ENCODE assay signal across 11 cellular contexts in the genomic region with DNA sequence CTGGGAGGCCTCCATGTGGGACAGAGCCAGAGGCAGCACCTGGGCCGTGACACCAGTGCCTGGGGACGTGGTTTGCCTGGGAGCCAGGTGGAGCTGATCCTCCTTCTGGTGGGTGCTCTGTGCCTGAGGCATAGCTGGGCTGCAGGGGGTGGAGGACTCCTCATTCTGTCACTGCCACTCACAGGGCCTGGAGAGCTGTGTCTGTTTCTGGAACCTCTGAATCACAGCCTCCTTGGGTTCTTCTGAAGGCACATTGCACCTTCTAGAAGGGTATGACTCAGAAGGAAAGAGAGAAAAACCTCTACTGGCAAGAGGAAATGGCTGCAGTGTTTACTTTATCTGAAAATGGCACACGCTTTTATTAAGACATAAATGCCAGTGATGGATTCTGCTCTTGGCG.
A peak's percentile ranks its signal among the peaks of the same experiment; 100 is the strongest.
DNase-seq lines count a peak whose midpoint lies in the region; ATAC-seq and TF ChIP-seq lines count a peak whose summit lies in the region.
"Had no signal": no experiment of that assay in that cellular context is flagged by ENCODE, and none has a peak within 500 bp of the region (broad histone marks: within the 10 kb centered on the region; RNA-seq: fewer than 3 reads in every experiment).

No MANE protein-coding gene starts in this region.

- no peak overlapping the region for H3K4me3 ChIP-seq in CD8-positive, alpha-beta T cell (ENCODE audit: low read depth, low read length)
- no peak overlapping the region for H3K4me3 ChIP-seq in left ventricle myocardium inferior
- no peak overlapping the region for H3K4me3 ChIP-seq in ovary
- H3K4me3 ChIP-seq: right lobe of liver had no signal

- TF ChIP-seq POLR2A in ovary (IDR thresholded peaks at IDR 0.05) = no peak

- TF ChIP-seq CTCF in CD8-positive, alpha-beta T cell (IDR thresholded peaks at IDR 0.05) = no peak
- TF ChIP-seq CTCF in left ventricle myocardium inferior (IDR thresholded peaks at IDR 0.05; ENCODE audit: borderline replicate concordance) (no peak), ovary (IDR thresholded peaks at IDR 0.05) (no peak)

- WGBS in ovary, 3 donors = 54 to 60% (median 56%) methylated on average over 4 of the region's 4 CpGs

- peak overlapping the region; percentile 97 for H3K27ac Mint-ChIP-seq in CD8-positive, alpha-beta T cell
- H3K27ac Mint-ChIP-seq in activated CD4-positive, alpha-beta T cell treated with anti-CD3 and anti-CD28 coated beads, Interleukin-2, amount 10 ng/mL, durations not matched to agents 24 days and 14 days = peak overlapping the region; percentile 99
- H3K27ac Mint-ChIP-seq: B cell had no signal

- no peak overlapping the region for H3K27ac ChIP-seq in CD8-positive, alpha-beta T cell (ENCODE audit: low read depth, low read length)
- H3K27ac ChIP-seq in left ventricle myocardium inferior (replicated peaks) (no peak overlapping the region), ovary (no peak overlapping the region)
- H3K27ac ChIP-seq: right lobe of liver had no signal

- peaks cover 57% of the 10 kb centered on the region for H3K4me1 Mint-ChIP-seq in CD8-positive, alpha-beta T cell (ENCODE audit: low read depth)
- peaks cover 56% of the 10 kb centered on the region for H3K4me1 Mint-ChIP-seq in activated CD4-positive, alpha-beta T cell treated with anti-CD3 and anti-CD28 coated beads, Interleukin-2, amount 10 ng/mL, durations not matched to agents 24 days and 14 days

- H3K27me3 ChIP-seq in CD8-positive, alpha-beta T cell (ENCODE audit: insufficient read depth, low read length) = no peaks in the 10 kb centered on the region
- H3K27me3 ChIP-seq in left ventricle myocardium inferior (ENCODE audit: low read depth) (peaks cover 67% of the 10 kb centered on the region), ovary (no peaks in the 10 kb centered on the region)
- H3K27me3 ChIP-seq: right lobe of liver had no signal

- peaks cover 4% of the 10 kb centered on the region for H3K9me3 ChIP-seq in CD8-positive, alpha-beta T cell (ENCODE audit: low read length)
- peaks cover 7% of the 10 kb centered on the region for H3K9me3 ChIP-seq in left ventricle myocardium inferior (replicated peaks)
- no peaks in the 10 kb centered on the region for H3K9me3 ChIP-seq in ovary
- H3K9me3 ChIP-seq: right lobe of liver had no signal

- intact Hi-C loops in CD8-positive, alpha-beta T cell (cut with DNase I, micrococcal nuclease) = loop anchor here (5.0 to 10.0 kb wide), 8 partner anchors 160 to 1818 kb away; partner anchors contain the start of genes BCL11B (in 2 of the 2) and VRK1 (in 1 of the 2)
- intact Hi-C loops in activated CD4-positive, alpha-beta T cell treated with anti-CD3 and anti-CD28 coated beads, Interleukin-2, amount 10 ng/mL, durations not matched to agents 24 days and 14 days (cut with micrococcal nuclease) = loop anchor here (1.0 to 5.0 kb wide), 10 partner anchors 15 to 1955 kb away; partner anchors contain the start of gene BCL11B
- intact Hi-C loops in left ventricle myocardium inferior (cut with micrococcal nuclease) = no loop called here
- intact Hi-C loops in ovary (cut with DNase I) = no loop called here

- TF ChIP-seq EP300 in ovary (IDR thresholded peaks at IDR 0.05) = no peak

- CTCF ChIA-PET in CD8-positive, alpha-beta T cell (lab: Charles Lee) = interaction anchor here (1.4 kb wide), 2 partner anchors 11 to 21 kb away, joined by 4 to 5 read pairs; no protein-coding TSS in a partner anchor

- ATAC-seq in CD8-positive, alpha-beta T cell = peak; percentile 28

- H3K4me3 Mint-ChIP-seq in CD8-positive, alpha-beta T cell = peak overlapping the region; percentile 38
- H3K4me3 Mint-ChIP-seq in activated CD4-positive, alpha-beta T cell treated with anti-CD3 and anti-CD28 coated beads, Interleukin-2, amount 10 ng/mL, durations not matched to agents 24 days and 14 days = peak overlapping the region; percentile 67
- H3K4me3 Mint-ChIP-seq: B cell had no signal

- no peaks in the 10 kb centered on the region for H3K27me3 Mint-ChIP-seq in CD8-positive, alpha-beta T cell (ENCODE audit: low read depth)
- no peaks in the 10 kb centered on the region for H3K27me3 Mint-ChIP-seq in activated CD4-positive, alpha-beta T cell treated with anti-CD3 and anti-CD28 coated beads, Interleukin-2, amount 10 ng/mL, durations not matched to agents 24 days and 14 days
- H3K27me3 Mint-ChIP-seq: B cell had no signal

- POLR2A ChIA-PET in CD8-positive, alpha-beta T cell (lab: Charles Lee) = interaction anchor here (2.5 kb wide), 1 partner anchor 146 kb away, joined by 8 read pairs; no protein-coding TSS in a partner anchor

- peak in 6 of 7 experiments; percentile 43 to 69 (median 54) for DNase-seq in CD8-positive, alpha-beta T cell
- DNase-seq in activated CD4-positive, alpha-beta T cell treated with anti-CD3 and anti-CD28 coated beads, Interleukin-2, amount 10 ng/mL, durations not matched to agents 24 days and 14 days = peak; percentile 86
- peak; percentile 4 for DNase-seq in astrocyte of the hippocampus (ENCODE audit: low read depth, low spot score)
- DNase-seq in stimulated activated CD4-positive, alpha-beta T cell treated with anti-CD3 and anti-CD28 coated beads, Interleukin-1b, Interleukin-23, amount 100 ng/mL, for 48 hours = peak; percentile 85
- DNase-seq in left ventricle myocardium inferior = no peak
- no peak for DNase-seq in NCI-H1694 (lab: John Stamatoyannopoulos, UW)
- no peak for DNase-seq in DMS53 (lab: John Stamatoyannopoulos, UW)
- no peak for DNase-seq in ovary
- DNase-seq: MV-4-11, right lobe of liver had no signal

- peaks cover 17% of the 10 kb centered on the region for H3K36me3 Mint-ChIP-seq in CD8-positive, alpha-beta T cell
- peaks cover 31% of the 10 kb centered on the region for H3K36me3 Mint-ChIP-seq in activated CD4-positive, alpha-beta T cell treated with anti-CD3 and anti-CD28 coated beads, Interleukin-2, amount 10 ng/mL, durations not matched to agents 24 days and 14 days (ENCODE audit: low read depth)

- no peaks in the 10 kb centered on the region for H3K36me3 ChIP-seq in CD8-positive, alpha-beta T cell (ENCODE audit: insufficient read depth, low read length)
- H3K36me3 ChIP-seq in left ventricle myocardium inferior (no peaks in the 10 kb centered on the region), ovary (no peaks in the 10 kb centered on the region)
- H3K36me3 ChIP-seq: right lobe of liver had no signal

- H3K4me1 ChIP-seq in CD8-positive, alpha-beta T cell (ENCODE audit: insufficient read depth, low read length) = peaks cover 34% of the 10 kb centered on the region
- H3K4me1 ChIP-seq in left ventricle myocardium inferior (no peaks in the 10 kb centered on the region), ovary (ENCODE audit: insufficient read depth) (peaks cover 1% of the 10 kb centered on the region)

- H3K9me3 Mint-ChIP-seq in CD8-positive, alpha-beta T cell = peaks cover 4% of the 10 kb centered on the region
- H3K9me3 Mint-ChIP-seq in activated CD4-positive, alpha-beta T cell treated with anti-CD3 and anti-CD28 coated beads, Interleukin-2, amount 10 ng/mL, durations not matched to agents 24 days and 14 days = peaks cover 9% of the 10 kb centered on the region

Comparison
In these comparisons a context has a peak if more than half of its experiments do, and no peak if none do; other contexts are left out.
1. DNase-seq: peak in CD8-positive, alpha-beta T cell (6 of 7), activated CD4-positive, alpha-beta T cell treated with anti-CD3 and anti-CD28 coated beads, Interleukin-2, amount 10 ng/mL, durations not matched to agents 24 days and 14 days (single experiment), astrocyte of the hippocampus (single experiment) and stimulated activated CD4-positive, alpha-beta T cell treated with anti-CD3 and anti-CD28 coated beads, Interleukin-1b, Interleukin-23, amount 100 ng/mL, for 48 hours (single experiment); none in left ventricle myocardium inferior (single experiment), NCI-H1694 (single experiment), DMS53 (single experiment) and ovary (0 of 5).
2. intact Hi-C loops: an anchor here in CD8-positive, alpha-beta T cell (5.0 to 10.0 kb wide) and activated CD4-positive, alpha-beta T cell treated with anti-CD3 and anti-CD28 coated beads, Interleukin-2, amount 10 ng/mL, durations not matched to agents 24 days and 14 days (1.0 to 5.0 kb wide); none called in left ventricle myocardium inferior and ovary.